In genomic region chr1:224632921-224633321, GRCh38 we compare ENCODE assay signal across 16 cellular contexts. TPM values are rescaled to one million over a fixed set of nuclear protein-coding genes. Genes with fewer than 3 reads are reported as not detected.
DNase-seq lines count a peak whose midpoint lies in the region; ATAC-seq and TF ChIP-seq lines count a peak whose summit lies in the region.
"Had no signal": no experiment of that assay in that cellular context is flagged by ENCODE, and none has a peak within 500 bp of the region (broad histone marks: within the 10 kb centered on the region; RNA-seq: fewer than 3 reads in every experiment).

No MANE protein-coding gene starts in this region.

- H3K9me3 Mint-ChIP-seq in GM23338 = no peaks in the 10 kb centered on the region
- no peaks in the 10 kb centered on the region for H3K9me3 Mint-ChIP-seq in endodermal cell
- no peaks in the 10 kb centered on the region for H3K9me3 Mint-ChIP-seq in activated CD4-positive, alpha-beta memory T cell treated with anti-CD3 and anti-CD28 coated beads, Interleukin-2, amount 10 ng/mL, durations not matched to agents 7 days and 5 days
- H3K9me3 Mint-ChIP-seq: activated CD4-positive, alpha-beta memory T cell treated with anti-CD3 and anti-CD28 coated beads for 36 hours; CD14-positive monocyte; stimulated activated naive CD8-positive, alpha-beta T cell treated with anti-CD3 and anti-CD28 coated beads, Interleukin-15, amount 100 ng/mL, for 72 hours had no signal

- H3K27ac Mint-ChIP-seq in GM23338 (no peak overlapping the region), endodermal cell (peak overlapping the region; percentile 41)
- H3K27ac Mint-ChIP-seq in activated CD4-positive, alpha-beta memory T cell treated with anti-CD3 and anti-CD28 coated beads, Interleukin-2, amount 10 ng/mL, durations not matched to agents 7 days and 5 days = no peak overlapping the region
- H3K27ac Mint-ChIP-seq: activated CD4-positive, alpha-beta memory T cell treated with anti-CD3 and anti-CD28 coated beads for 36 hours had no signal

- no peak overlapping the region for H2BK5ac ChIP-seq in neuronal stem cell (ENCODE audit: low read length)

- DNase-seq in GM23338 (ENCODE audit: low spot score) (peak; percentile 74), NCI-H226 (peak; percentile 62), endodermal cell (no peak), neuronal stem cell (ENCODE audit: low spot score) (peak; percentile 29), NCI-H774 (lab: John Stamatoyannopoulos, UW) (no peak)
- DNase-seq in activated CD4-positive, alpha-beta memory T cell treated with anti-CD3 and anti-CD28 coated beads, Interleukin-2, amount 10 ng/mL, durations not matched to agents 7 days and 5 days = no peak
- no peak for DNase-seq in activated CD4-positive, alpha-beta T cell treated with anti-CD3 and anti-CD28 coated beads, Interleukin-2, amount 50 U/mL, for 48 hours
- DNase-seq in stimulated activated CD4-positive, alpha-beta T cell treated with anti-CD3 and anti-CD28 coated beads, Interleukin-1b, Interleukin-23, amount 100 ng/mL, for 48 hours = no peak
- DNase-seq: activated CD4-positive, alpha-beta memory T cell treated with anti-CD3 and anti-CD28 coated beads for 36 hours; activated effector memory CD4-positive, alpha-beta T cell treated with Interleukin-2 at 50 U/mL for 16 hours; NCI-H1417; NCI-H524; stimulated activated naive CD8-positive, alpha-beta T cell treated with anti-CD3 and anti-CD28 coated beads, Interleukin-15, amount 100 ng/mL, for 72 hours had no signal

- H3K4me1 ChIP-seq in GM23338 (ENCODE audit: insufficient read depth) (peaks cover 12% of the 10 kb centered on the region), endodermal cell (ENCODE audit: control insufficient read depth, insufficient read depth, low read length) (peaks cover 6% of the 10 kb centered on the region), neuronal stem cell (ENCODE audit: control insufficient read depth in 2 of 2, insufficient read depth in 1 of 2, low read depth in 1 of 2, low read length in 2 of 2) (peaks cover 0 to 6% of the 10 kb centered on the region in 2 donors)
- H3K4me1 ChIP-seq: breast epithelium had no signal

- H3K27me3 ChIP-seq in GM23338 (ENCODE audit: insufficient read depth) (no peaks in the 10 kb centered on the region), endodermal cell (ENCODE audit: control insufficient read depth, insufficient read depth, low read length, poor library complexity, severe bottlenecking) (no peaks in the 10 kb centered on the region), neuronal stem cell (ENCODE audit: control insufficient read depth in 3 of 3, insufficient read depth in 3 of 3, low read depth in 1 of 3, low read length in 3 of 3) (no peaks in the 10 kb centered on the region)
- H3K27me3 ChIP-seq: breast epithelium, neutrophil had no signal

- H3K9ac ChIP-seq in endodermal cell (ENCODE audit: extremely low read depth, low read length, poor library complexity, severe bottlenecking) (no peak overlapping the region), neuronal stem cell (ENCODE audit: low read depth, low read length, poor library complexity) (no peak overlapping the region)

- CTCF ChIA-PET in activated CD4-positive, alpha-beta memory T cell treated with anti-CD3 and anti-CD28 coated beads, Interleukin-2, amount 10 ng/mL, durations not matched to agents 7 days and 5 days (lab: Charles Lee) = interaction anchor here (1.7 kb wide), 1 partner anchor 11 kb away, joined by 7 read pairs; no protein-coding TSS in a partner anchor

- H3K27me3 Mint-ChIP-seq in GM23338 (ENCODE audit: insufficient read depth, low read depth, poor library complexity) = peaks cover 1% of the 10 kb centered on the region
- no peaks in the 10 kb centered on the region for H3K27me3 Mint-ChIP-seq in endodermal cell (ENCODE audit: insufficient read depth)
- peaks cover 16% of the 10 kb centered on the region for H3K27me3 Mint-ChIP-seq in activated CD4-positive, alpha-beta memory T cell treated with anti-CD3 and anti-CD28 coated beads, Interleukin-2, amount 10 ng/mL, durations not matched to agents 7 days and 5 days

- H3K18ac ChIP-seq in neuronal stem cell (ENCODE audit: low read length) = no peak overlapping the region

- H2BK15ac ChIP-seq in neuronal stem cell (ENCODE audit: low read length) = no peak overlapping the region

- H3K9me3 ChIP-seq in endodermal cell (ENCODE audit: control insufficient read depth, low read length) (no peaks in the 10 kb centered on the region), neuronal stem cell (replicated peaks in 1 of 2; ENCODE audit: control insufficient read depth in 2 of 2, insufficient read depth in 1 of 2, low read depth in 1 of 2, low read length in 2 of 2) (no peaks in the 10 kb centered on the region)
- H3K9me3 ChIP-seq: breast epithelium, neutrophil had no signal

- H3K4me3 Mint-ChIP-seq in GM23338 (no peak overlapping the region), endodermal cell (no peak overlapping the region)
- H3K4me3 Mint-ChIP-seq in activated CD4-positive, alpha-beta memory T cell treated with anti-CD3 and anti-CD28 coated beads, Interleukin-2, amount 10 ng/mL, durations not matched to agents 7 days and 5 days = no peak overlapping the region
- H3K4me3 Mint-ChIP-seq: activated CD4-positive, alpha-beta memory T cell treated with anti-CD3 and anti-CD28 coated beads for 36 hours; CD14-positive monocyte; stimulated activated naive CD8-positive, alpha-beta T cell treated with anti-CD3 and anti-CD28 coated beads, Interleukin-15, amount 100 ng/mL, for 72 hours had no signal

- H3K36me3 Mint-ChIP-seq in GM23338 (ENCODE audit: low read depth) = no peaks in the 10 kb centered on the region
- no peaks in the 10 kb centered on the region for H3K36me3 Mint-ChIP-seq in endodermal cell (ENCODE audit: low read depth)
- no peaks in the 10 kb centered on the region for H3K36me3 Mint-ChIP-seq in activated CD4-positive, alpha-beta memory T cell treated with anti-CD3 and anti-CD28 coated beads, Interleukin-2, amount 10 ng/mL, durations not matched to agents 7 days and 5 days (ENCODE audit: low read depth)
- H3K36me3 Mint-ChIP-seq: activated CD4-positive, alpha-beta memory T cell treated with anti-CD3 and anti-CD28 coated beads for 36 hours; CD14-positive monocyte had no signal

- H2AK5ac ChIP-seq in neuronal stem cell (ENCODE audit: low read depth, low read length) = no peak overlapping the region

- ATAC-seq in GM23338 = peak; percentile 75
- ATAC-seq: stimulated activated naive CD8-positive, alpha-beta T cell treated with anti-CD3 and anti-CD28 coated beads, Interleukin-15, amount 100 ng/mL, for 72 hours had no signal

- H3K36me3 ChIP-seq in GM23338 (ENCODE audit: insufficient read depth) (no peaks in the 10 kb centered on the region), endodermal cell (ENCODE audit: control insufficient read depth, insufficient read depth, low read length) (no peaks in the 10 kb centered on the region), neuronal stem cell (replicated peaks in 1 of 2; ENCODE audit: control insufficient read depth in 2 of 2, insufficient read depth in 2 of 2, low read length in 2 of 2) (no peaks in the 10 kb centered on the region)
- H3K36me3 ChIP-seq: breast epithelium, neutrophil had no signal

- no peaks in the 10 kb centered on the region; the same call in 1 of the 2 replicates for H4K20me1 ChIP-seq in GM23338 (replicated peaks; ENCODE audit: insufficient read depth)

- peaks cover 43% of the 10 kb centered on the region for H3K4me1 Mint-ChIP-seq in GM23338
- peaks cover 45% of the 10 kb centered on the region for H3K4me1 Mint-ChIP-seq in endodermal cell
- peaks cover 9% of the 10 kb centered on the region for H3K4me1 Mint-ChIP-seq in activated CD4-positive, alpha-beta memory T cell treated with anti-CD3 and anti-CD28 coated beads, Interleukin-2, amount 10 ng/mL, durations not matched to agents 7 days and 5 days
- H3K4me1 Mint-ChIP-seq: CD14-positive monocyte had no signal

- H3K4me2 ChIP-seq in GM23338 (peak overlapping the region; percentile 14), neuronal stem cell (ENCODE audit: insufficient read depth, low read length, poor library complexity, severe bottlenecking) (no peak overlapping the region)

- H3F3A ChIP-seq in GM23338 (replicated peaks; ENCODE audit: low read depth) = no peaks in the 10 kb centered on the region

- H3K4me3 ChIP-seq in GM23338 = no peak overlapping the region
- H3K4me3 ChIP-seq in endodermal cell (ENCODE audit: low read length) = no peak overlapping the region
- H3K4me3 ChIP-seq in neuronal stem cell (ENCODE audit: low read length in 2 of 2) = no peak overlapping the region
- H3K4me3 ChIP-seq: breast epithelium had no signal

- H2AFZ ChIP-seq in GM23338 = 0 out of 2 replicates have a peak overlapping the region, but pooled peaks have one; percentile 21
- H2AFZ ChIP-seq in neuronal stem cell (ENCODE audit: low read length) = no peak overlapping the region

- no peak overlapping the region for H2BK12ac ChIP-seq in neuronal stem cell (ENCODE audit: low read length)

- H3K9me2 ChIP-seq in GM23338 (ENCODE audit: insufficient read depth) = 0 out of 2 replicates have a peak, but pooled peaks cover 6% of the 10 kb centered on the region

- H3K79me2 ChIP-seq in GM23338 (replicated peaks; ENCODE audit: insufficient read depth) = peaks cover 10% of the 10 kb centered on the region; the same call in 1 of the 2 replicates

- TF ChIP-seq CTCF in GM23338 (conservative IDR thresholded peaks at IDR 0.05; ENCODE audit: low read depth in 2 of 2) (no peak), endodermal cell (conservative IDR thresholded peaks at IDR 0.05) (peak; percentile 29)

- H3K27ac ChIP-seq in GM23338 (ENCODE audit: low read depth) = no peak overlapping the region
- no peak overlapping the region for H3K27ac ChIP-seq in endodermal cell (ENCODE audit: low read depth, low read length)
- no peak overlapping the region for H3K27ac ChIP-seq in neuronal stem cell (replicated peaks; ENCODE audit: low read length)
- H3K27ac ChIP-seq: breast epithelium, neutrophil had no signal

- H3K4ac ChIP-seq in neuronal stem cell (ENCODE audit: low read length) = no peak overlapping the region

- 88% methylated on average over 8 of the region's 8 CpGs; no CpG with 5 or more reads in 1 of the 2 experiments for WGBS in endodermal cell (ENCODE audit: insufficient coverage in 1 of 2, insufficient read length in 1 of 2), 2 experiments
- no CpG with 5 or more reads among the region's 8 CpGs for WGBS in neuronal stem cell (ENCODE audit: extremely low coverage in 2 of 2, insufficient read length in 2 of 2, insufficient replicate concordance in 1 of 2), 2 donors

- H3K23ac ChIP-seq in neuronal stem cell (ENCODE audit: low read depth, low read length, poor library complexity) = no peak overlapping the region

- no peak overlapping the region for H3K14ac ChIP-seq in neuronal stem cell (ENCODE audit: low read length)

- POLR2A ChIA-PET in activated CD4-positive, alpha-beta memory T cell treated with anti-CD3 and anti-CD28 coated beads, Interleukin-2, amount 10 ng/mL, durations not matched to agents 7 days and 5 days (lab: Charles Lee) = interaction anchor here (0.8 to 1.5 kb wide), 2 partner anchors 9 to 11 kb away, joined by 3 to 4 read pairs; no protein-coding TSS in a partner anchor

- H4K8ac ChIP-seq in neuronal stem cell (ENCODE audit: low read depth, low read length) = no peak overlapping the region

- H3K79me1 ChIP-seq in neuronal stem cell (ENCODE audit: low read depth, low read length) = no peaks in the 10 kb centered on the region

- no peak overlapping the region for H2BK120ac ChIP-seq in neuronal stem cell (ENCODE audit: low read depth, low read length)

- no peak overlapping the region for H4K91ac ChIP-seq in neuronal stem cell (ENCODE audit: low read depth, low read length, poor library complexity)

RNA-seq across cellular contexts. Expression of gene CNIH3, which starts 16.8 kb away (rescaled TPM):
- total RNA-seq in GM23338 (2014; rRNA removed; shearing (Covaris generic)) = 5.1 and 5.9 TPM in 2 replicates
- 3.0 and 3.6 TPM in 2 replicates for polyA plus RNA-seq in GM23338 (2016; fragmentation: Nextera tagmentation; extraction: Ambion mirVana)
- total RNA-seq in endodermal cell = 1 to 10 TPM; 4.5 to 6.6 TPM
- 2.8 TPM for polyA plus RNA-seq in endodermal cell (2013, experiment 1 of 2)
- 2.8 TPM for polyA plus RNA-seq in endodermal cell (2013, experiment 2 of 2)
- 2.7 TPM for polyA plus RNA-seq in neuronal stem cell (2013, experiment 1 of 2)
- polyA plus RNA-seq in neuronal stem cell (2013, experiment 2 of 2) = 2.1 TPM
- total RNA-seq in activated CD4-positive, alpha-beta memory T cell treated with anti-CD3 and anti-CD28 coated beads, Interleukin-2, amount 10 ng/mL, durations not matched to agents 7 days and 5 days = 1 to 10 TPM; 1.4 to 1.9 TPM

Comparison
In these comparisons a context has a peak if more than half of its experiments do, and no peak if none do; other contexts are left out.
1. DNase-seq: peak in GM23338 (single experiment), NCI-H226 (single experiment) and neuronal stem cell (single experiment); none in endodermal cell (single experiment), activated CD4-positive, alpha-beta memory T cell treated with anti-CD3 and anti-CD28 coated beads, Interleukin-2, amount 10 ng/mL, durations not matched to agents 7 days and 5 days (single experiment), NCI-H774 (single experiment), activated CD4-positive, alpha-beta T cell treated with anti-CD3 and anti-CD28 coated beads, Interleukin-2, amount 50 U/mL, for 48 hours (0 of 2) and stimulated activated CD4-positive, alpha-beta T cell treated with anti-CD3 and anti-CD28 coated beads, Interleukin-1b, Interleukin-23, amount 100 ng/mL, for 48 hours (single experiment).